1 cellular context compared by ENCODE assay signal in genomic region chr17:56821847-56822534, GRCh38.
TF ChIP-seq lines count a peak whose summit lies in the region.

No MANE protein-coding gene starts in this region.

TF ChIP-seq in HepG2, 621 proteins besides CTCF, POLR2A, EP300 and RAD21:
- TF ChIP-seq KLF12 (CRISPR knock-in tag; IDR thresholded peaks at IDR 0.05; ENCODE audit: borderline replicate concordance) (no peak), RBAK (CRISPR knock-in tag; IDR thresholded peaks at IDR 0.05) (peak; percentile 19; the same call in 1 of the 2 replicates), ZEB1 (IDR thresholded peaks at IDR 0.05; ENCODE audit: insufficient replicate concordance, low read depth) (no peak), TSC22D2 (CRISPR knock-in tag; IDR thresholded peaks at IDR 0.05; ENCODE audit: borderline replicate concordance) (no peak), ZNF781 (CRISPR knock-in tag; IDR thresholded peaks at IDR 0.05; ENCODE audit: borderline replicate concordance, not compliant biosample characterization) (no peak), KDM5B (CRISPR knock-in tag; IDR thresholded peaks at IDR 0.05; ENCODE audit: borderline replicate concordance) (no peak)
